18 cellular contexts compared by ENCODE assay signal in the genomic region with DNA sequence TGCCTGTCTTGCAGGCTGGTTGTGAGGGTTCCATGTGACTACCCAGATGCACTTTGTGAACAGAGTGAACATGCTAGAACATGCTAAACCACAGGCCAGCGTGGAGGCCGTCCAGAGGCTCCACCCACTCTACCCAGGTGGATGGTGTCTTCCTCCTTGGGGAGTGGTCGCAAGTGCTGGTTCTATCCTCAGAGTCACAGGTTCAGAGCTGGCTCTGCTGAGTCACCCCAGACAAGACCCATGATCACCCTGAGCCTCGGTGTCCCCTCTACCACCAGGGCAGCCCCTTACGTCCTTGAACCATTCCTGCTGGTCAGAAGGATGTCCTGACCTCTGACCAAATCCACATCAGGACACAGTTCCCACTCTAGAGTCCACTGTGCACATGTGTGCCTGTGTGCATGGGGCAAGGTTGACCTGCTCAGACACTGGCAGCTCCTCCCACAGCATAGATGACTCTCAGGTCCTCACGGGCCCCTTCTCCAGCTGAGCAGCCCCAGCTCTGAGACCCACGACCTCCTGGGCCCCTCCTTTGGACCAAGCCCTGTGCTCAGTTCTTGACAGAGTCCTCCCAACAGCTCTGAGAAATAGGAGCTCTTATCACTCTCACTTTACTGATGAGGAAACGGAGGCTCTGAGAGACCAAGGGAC.
"Had no signal": no experiment of that assay in that cellular context is flagged by ENCODE, and none has a peak within 500 bp of the region (broad histone marks: within the 10 kb centered on the region; RNA-seq: fewer than 3 reads in every experiment).

No MANE protein-coding gene starts in this region.

- H3K9me3 ChIP-seq: suprapubic skin, transverse colon had no signal

- H3K4me3 ChIP-seq: SK-N-MC, suprapubic skin, transverse colon had no signal

- H3K27ac ChIP-seq: brain microvascular endothelial cell, SK-N-MC, suprapubic skin, transverse colon had no signal

- H3K27me3 ChIP-seq: brain microvascular endothelial cell, transverse colon had no signal

- H3K4me3 Mint-ChIP-seq: activated CD4-positive, alpha-beta memory T cell treated with anti-CD3 and anti-CD28 coated beads, Interleukin-2, amount 10 ng/mL, durations not matched to agents 7 days and 5 days; activated naive CD4-positive, alpha-beta T cell treated with anti-CD3 and anti-CD28 coated beads for 36 hours; activated naive CD8-positive, alpha-beta T cell treated with anti-CD3 and anti-CD28 coated beads, Interleukin-2, amount 50 U/mL, for 24 hours; activated T-cell treated with anti-CD3 and anti-CD28 coated beads, Interleukin-2, amount 50 U/mL, for 24 hours; stimulated activated naive CD8-positive, alpha-beta T cell treated with anti-CD3 and anti-CD28 coated beads, Interleukin-15, Interleukin-2, amounts not matched to agents 100 ng/mL and 50 ng/mL, for 24 hours had no signal

- H3K27me3 Mint-ChIP-seq: activated CD4-positive, alpha-beta memory T cell treated with anti-CD3 and anti-CD28 coated beads, Interleukin-2, amount 10 ng/mL, durations not matched to agents 7 days and 5 days; activated naive CD8-positive, alpha-beta T cell treated with anti-CD3 and anti-CD28 coated beads, Interleukin-2, amount 50 U/mL, for 24 hours; activated T-cell treated with anti-CD3 and anti-CD28 coated beads, Interleukin-2, amount 50 U/mL, for 24 hours; stimulated activated naive CD8-positive, alpha-beta T cell treated with anti-CD3 and anti-CD28 coated beads, Interleukin-15, Interleukin-2, amounts not matched to agents 100 ng/mL and 50 ng/mL, for 24 hours had no signal

- H3K4me1 Mint-ChIP-seq: activated CD4-positive, alpha-beta memory T cell treated with anti-CD3 and anti-CD28 coated beads, Interleukin-2, amount 10 ng/mL, durations not matched to agents 7 days and 5 days; activated naive CD8-positive, alpha-beta T cell treated with anti-CD3 and anti-CD28 coated beads, Interleukin-2, amount 50 U/mL, for 24 hours had no signal

- H3K4me1 ChIP-seq: suprapubic skin, transverse colon had no signal

- FAIRE-seq: endothelial cell of umbilical vein, TTC549 had no signal

- DNase-seq: activated CD4-positive, alpha-beta memory T cell treated with anti-CD3 and anti-CD28 coated beads, Interleukin-2, amount 10 ng/mL, durations not matched to agents 7 days and 5 days; activated CD4-positive, alpha-beta T cell treated with anti-CD3 and anti-CD28 coated beads for 48 hours; activated naive CD4-positive, alpha-beta T cell treated with anti-CD3 and anti-CD28 coated beads for 36 hours; activated naive CD8-positive, alpha-beta T cell treated with anti-CD3 and anti-CD28 coated beads, Interleukin-2, amount 50 U/mL, for 24 hours; activated T-cell treated with anti-CD3 and anti-CD28 coated beads, Interleukin-2, amount 50 U/mL, for 24 hours; brain microvascular endothelial cell; cerebellar nuclear complex; effector CD8-positive, alpha-beta T cell; foreskin fibroblast; glutamatergic neuron; hypothalamus; transverse colon had no signal

- H3K27ac Mint-ChIP-seq: activated CD4-positive, alpha-beta memory T cell treated with anti-CD3 and anti-CD28 coated beads, Interleukin-2, amount 10 ng/mL, durations not matched to agents 7 days and 5 days; activated naive CD4-positive, alpha-beta T cell treated with anti-CD3 and anti-CD28 coated beads for 36 hours; activated naive CD8-positive, alpha-beta T cell treated with anti-CD3 and anti-CD28 coated beads, Interleukin-2, amount 50 U/mL, for 24 hours; activated T-cell treated with anti-CD3 and anti-CD28 coated beads, Interleukin-2, amount 50 U/mL, for 24 hours; progenitor cell of endocrine pancreas; stimulated activated naive CD8-positive, alpha-beta T cell treated with anti-CD3 and anti-CD28 coated beads, Interleukin-15, Interleukin-2, amounts not matched to agents 100 ng/mL and 50 ng/mL, for 24 hours had no signal

- H3K36me3 ChIP-seq: brain microvascular endothelial cell, suprapubic skin, transverse colon had no signal

- ATAC-seq: activated naive CD8-positive, alpha-beta T cell treated with anti-CD3 and anti-CD28 coated beads, Interleukin-2, amount 50 U/mL, for 24 hours had no signal

- H3K9me3 Mint-ChIP-seq: activated CD4-positive, alpha-beta memory T cell treated with anti-CD3 and anti-CD28 coated beads, Interleukin-2, amount 10 ng/mL, durations not matched to agents 7 days and 5 days; activated naive CD4-positive, alpha-beta T cell treated with anti-CD3 and anti-CD28 coated beads for 36 hours; activated naive CD8-positive, alpha-beta T cell treated with anti-CD3 and anti-CD28 coated beads, Interleukin-2, amount 50 U/mL, for 24 hours; activated T-cell treated with anti-CD3 and anti-CD28 coated beads, Interleukin-2, amount 50 U/mL, for 24 hours; stimulated activated naive CD8-positive, alpha-beta T cell treated with anti-CD3 and anti-CD28 coated beads, Interleukin-15, Interleukin-2, amounts not matched to agents 100 ng/mL and 50 ng/mL, for 24 hours had no signal
